In the genomic region with DNA sequence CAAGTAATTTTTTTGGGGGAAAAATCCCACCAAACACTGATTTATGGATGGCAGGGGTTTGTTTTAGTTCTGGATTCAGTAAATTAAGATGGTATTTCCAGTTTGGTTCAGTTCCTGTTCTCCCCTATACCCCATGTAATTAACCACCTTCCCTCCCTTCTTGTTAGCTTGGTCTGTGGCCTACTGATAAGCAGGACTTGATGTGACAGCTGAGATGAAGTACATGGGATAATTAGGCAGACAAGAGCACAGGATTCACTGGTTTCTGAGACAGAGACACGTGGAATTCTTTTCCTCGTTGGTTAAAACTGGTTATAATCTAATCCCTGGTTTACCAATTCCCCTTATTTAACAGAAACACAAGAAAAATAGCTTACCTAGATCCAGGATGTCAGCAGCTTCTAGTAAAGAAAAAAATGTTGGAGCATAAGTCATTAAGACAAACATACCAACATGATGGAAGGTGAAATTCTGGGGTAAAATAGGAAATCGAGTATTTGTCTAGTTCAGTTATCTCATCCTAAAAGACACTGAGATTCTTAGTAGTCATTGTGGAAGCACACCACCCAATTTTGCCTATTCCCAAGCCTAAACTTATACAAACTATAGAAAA, we compare ENCODE assay signal across 1 cellular context.
TF ChIP-seq lines count a peak whose summit lies in the region.

No MANE protein-coding gene starts in this region.

TF ChIP-seq in K562, 482 proteins besides CTCF, POLR2A, EP300 and RAD21 (continued from another document and continues in another):
- TF ChIP-seq, protein P1, sequence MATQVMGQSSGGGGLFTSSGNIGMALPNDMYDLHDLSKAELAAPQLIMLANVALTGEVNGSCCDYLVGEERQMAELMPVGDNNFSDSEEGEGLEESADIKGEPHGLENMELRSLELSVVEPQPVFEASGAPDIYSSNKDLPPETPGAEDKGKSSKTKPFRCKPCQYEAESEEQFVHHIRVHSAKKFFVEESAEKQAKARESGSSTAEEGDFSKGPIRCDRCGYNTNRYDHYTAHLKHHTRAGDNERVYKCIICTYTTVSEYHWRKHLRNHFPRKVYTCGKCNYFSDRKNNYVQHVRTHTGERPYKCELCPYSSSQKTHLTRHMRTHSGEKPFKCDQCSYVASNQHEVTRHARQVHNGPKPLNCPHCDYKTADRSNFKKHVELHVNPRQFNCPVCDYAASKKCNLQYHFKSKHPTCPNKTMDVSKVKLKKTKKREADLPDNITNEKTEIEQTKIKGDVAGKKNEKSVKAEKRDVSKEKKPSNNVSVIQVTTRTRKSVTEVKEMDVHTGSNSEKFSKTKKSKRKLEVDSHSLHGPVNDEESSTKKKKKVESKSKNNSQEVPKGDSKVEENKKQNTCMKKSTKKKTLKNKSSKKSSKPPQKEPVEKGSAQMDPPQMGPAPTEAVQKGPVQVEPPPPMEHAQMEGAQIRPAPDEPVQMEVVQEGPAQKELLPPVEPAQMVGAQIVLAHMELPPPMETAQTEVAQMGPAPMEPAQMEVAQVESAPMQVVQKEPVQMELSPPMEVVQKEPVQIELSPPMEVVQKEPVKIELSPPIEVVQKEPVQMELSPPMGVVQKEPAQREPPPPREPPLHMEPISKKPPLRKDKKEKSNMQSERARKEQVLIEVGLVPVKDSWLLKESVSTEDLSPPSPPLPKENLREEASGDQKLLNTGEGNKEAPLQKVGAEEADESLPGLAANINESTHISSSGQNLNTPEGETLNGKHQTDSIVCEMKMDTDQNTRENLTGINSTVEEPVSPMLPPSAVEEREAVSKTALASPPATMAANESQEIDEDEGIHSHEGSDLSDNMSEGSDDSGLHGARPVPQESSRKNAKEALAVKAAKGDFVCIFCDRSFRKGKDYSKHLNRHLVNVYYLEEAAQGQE (CRISPR knock-in tag; IDR thresholded peaks at IDR 0.05; ENCODE audit: low read depth): no peak
- TF ChIP-seq, protein P2, sequence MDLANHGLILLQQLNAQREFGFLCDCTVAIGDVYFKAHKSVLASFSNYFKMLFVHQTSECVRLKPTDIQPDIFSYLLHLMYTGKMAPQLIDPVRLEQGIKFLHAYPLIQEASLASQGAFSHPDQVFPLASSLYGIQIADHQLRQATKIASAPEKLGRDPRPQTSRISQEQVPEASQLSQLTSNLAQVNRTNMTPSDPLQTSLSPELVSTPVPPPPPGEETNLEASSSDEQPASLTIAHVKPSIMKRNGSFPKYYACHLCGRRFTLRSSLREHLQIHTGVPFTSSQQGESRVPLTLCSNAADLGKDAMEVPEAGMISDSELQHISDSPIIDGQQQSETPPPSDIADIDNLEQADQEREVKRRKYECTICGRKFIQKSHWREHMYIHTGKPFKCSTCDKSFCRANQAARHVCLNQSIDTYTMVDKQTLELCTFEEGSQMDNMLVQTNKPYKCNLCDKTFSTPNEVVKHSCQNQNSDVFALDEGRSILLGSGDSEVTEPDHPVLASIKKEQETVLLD (IDR thresholded peaks at IDR 0.05): peak; percentile 70; the same call in 1 of the 2 replicates
- peak; percentile 74 for TF ChIP-seq JUND (IDR thresholded peaks at IDR 0.05; ENCODE audit: borderline replicate concordance, low read depth, low read length)
- peak; percentile 57; the same call in 1 of the 3 replicates for TF ChIP-seq JUND (tag; IDR thresholded peaks at IDR 0.05; ENCODE audit: borderline replicate concordance, low read depth, low read length)
- TF ChIP-seq SMARCB1 (IDR thresholded peaks at IDR 0.05; ENCODE audit: insufficient read length, low read depth): no peak
- TF ChIP-seq, protein P3, sequence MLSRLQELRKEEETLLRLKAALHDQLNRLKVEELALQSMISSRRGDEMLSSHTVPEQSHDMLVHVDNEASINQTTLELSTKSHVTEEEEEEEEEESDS (CRISPR knock-in tag; IDR thresholded peaks at IDR 0.05): no peak
- TF ChIP-seq RBM34 (IDR thresholded peaks at IDR 0.05; ENCODE audit: borderline replicate concordance, insufficient read depth, low read length): no peak
- no peak for TF ChIP-seq ILF3 (IDR thresholded peaks at IDR 0.05; ENCODE audit: borderline replicate concordance)
- TF ChIP-seq ZNF184 (CRISPR knock-in tag; IDR thresholded peaks at IDR 0.05): no peak
- TF ChIP-seq, protein P4, sequence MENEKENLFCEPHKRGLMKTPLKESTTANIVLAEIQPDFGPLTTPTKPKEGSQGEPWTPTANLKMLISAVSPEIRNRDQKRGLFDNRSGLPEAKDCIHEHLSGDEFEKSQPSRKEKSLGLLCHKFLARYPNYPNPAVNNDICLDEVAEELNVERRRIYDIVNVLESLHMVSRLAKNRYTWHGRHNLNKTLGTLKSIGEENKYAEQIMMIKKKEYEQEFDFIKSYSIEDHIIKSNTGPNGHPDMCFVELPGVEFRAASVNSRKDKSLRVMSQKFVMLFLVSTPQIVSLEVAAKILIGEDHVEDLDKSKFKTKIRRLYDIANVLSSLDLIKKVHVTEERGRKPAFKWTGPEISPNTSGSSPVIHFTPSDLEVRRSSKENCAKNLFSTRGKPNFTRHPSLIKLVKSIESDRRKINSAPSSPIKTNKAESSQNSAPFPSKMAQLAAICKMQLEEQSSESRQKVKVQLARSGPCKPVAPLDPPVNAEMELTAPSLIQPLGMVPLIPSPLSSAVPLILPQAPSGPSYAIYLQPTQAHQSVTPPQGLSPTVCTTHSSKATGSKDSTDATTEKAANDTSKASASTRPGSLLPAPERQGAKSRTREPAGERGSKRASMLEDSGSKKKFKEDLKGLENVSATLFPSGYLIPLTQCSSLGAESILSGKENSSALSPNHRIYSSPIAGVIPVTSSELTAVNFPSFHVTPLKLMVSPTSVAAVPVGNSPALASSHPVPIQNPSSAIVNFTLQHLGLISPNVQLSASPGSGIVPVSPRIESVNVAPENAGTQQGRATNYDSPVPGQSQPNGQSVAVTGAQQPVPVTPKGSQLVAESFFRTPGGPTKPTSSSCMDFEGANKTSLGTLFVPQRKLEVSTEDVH (IDR thresholded peaks at IDR 0.05; ENCODE audit: low read depth, partially characterized antibody): no peak
- TF ChIP-seq, protein P5, sequence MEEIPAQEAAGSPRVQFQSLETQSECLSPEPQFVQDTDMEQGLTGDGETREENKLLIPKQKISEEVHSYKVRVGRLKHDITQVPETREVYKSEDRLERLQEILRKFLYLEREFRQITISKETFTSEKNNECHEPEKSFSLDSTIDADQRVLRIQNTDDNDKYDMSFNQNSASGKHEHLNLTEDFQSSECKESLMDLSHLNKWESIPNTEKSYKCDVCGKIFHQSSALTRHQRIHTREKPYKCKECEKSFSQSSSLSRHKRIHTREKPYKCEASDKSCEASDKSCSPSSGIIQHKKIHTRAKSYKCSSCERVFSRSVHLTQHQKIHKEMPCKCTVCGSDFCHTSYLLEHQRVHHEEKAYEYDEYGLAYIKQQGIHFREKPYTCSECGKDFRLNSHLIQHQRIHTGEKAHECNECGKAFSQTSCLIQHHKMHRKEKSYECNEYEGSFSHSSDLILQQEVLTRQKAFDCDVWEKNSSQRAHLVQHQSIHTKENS (CRISPR knock-in tag; IDR thresholded peaks at IDR 0.05): no peak
- TF ChIP-seq, protein P6, sequence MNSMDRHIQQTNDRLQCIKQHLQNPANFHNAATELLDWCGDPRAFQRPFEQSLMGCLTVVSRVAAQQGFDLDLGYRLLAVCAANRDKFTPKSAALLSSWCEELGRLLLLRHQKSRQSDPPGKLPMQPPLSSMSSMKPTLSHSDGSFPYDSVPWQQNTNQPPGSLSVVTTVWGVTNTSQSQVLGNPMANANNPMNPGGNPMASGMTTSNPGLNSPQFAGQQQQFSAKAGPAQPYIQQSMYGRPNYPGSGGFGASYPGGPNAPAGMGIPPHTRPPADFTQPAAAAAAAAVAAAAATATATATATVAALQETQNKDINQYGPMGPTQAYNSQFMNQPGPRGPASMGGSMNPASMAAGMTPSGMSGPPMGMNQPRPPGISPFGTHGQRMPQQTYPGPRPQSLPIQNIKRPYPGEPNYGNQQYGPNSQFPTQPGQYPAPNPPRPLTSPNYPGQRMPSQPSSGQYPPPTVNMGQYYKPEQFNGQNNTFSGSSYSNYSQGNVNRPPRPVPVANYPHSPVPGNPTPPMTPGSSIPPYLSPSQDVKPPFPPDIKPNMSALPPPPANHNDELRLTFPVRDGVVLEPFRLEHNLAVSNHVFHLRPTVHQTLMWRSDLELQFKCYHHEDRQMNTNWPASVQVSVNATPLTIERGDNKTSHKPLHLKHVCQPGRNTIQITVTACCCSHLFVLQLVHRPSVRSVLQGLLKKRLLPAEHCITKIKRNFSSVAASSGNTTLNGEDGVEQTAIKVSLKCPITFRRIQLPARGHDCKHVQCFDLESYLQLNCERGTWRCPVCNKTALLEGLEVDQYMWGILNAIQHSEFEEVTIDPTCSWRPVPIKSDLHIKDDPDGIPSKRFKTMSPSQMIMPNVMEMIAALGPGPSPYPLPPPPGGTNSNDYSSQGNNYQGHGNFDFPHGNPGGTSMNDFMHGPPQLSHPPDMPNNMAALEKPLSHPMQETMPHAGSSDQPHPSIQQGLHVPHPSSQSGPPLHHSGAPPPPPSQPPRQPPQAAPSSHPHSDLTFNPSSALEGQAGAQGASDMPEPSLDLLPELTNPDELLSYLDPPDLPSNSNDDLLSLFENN (IDR thresholded peaks at IDR 0.05; ENCODE audit: low read depth in 2 of 2, low read length in 2 of 2): peak in 1 of 2 experiments; percentile 91; a peak in 2 of 4 replicates
- no peak for TF ChIP-seq KDM4B (IDR thresholded peaks at IDR 0.05; ENCODE audit: borderline replicate concordance in 2 of 2, low read depth in 1 of 2)
- no peak for TF ChIP-seq SETDB1 (IDR thresholded peaks at IDR 0.05; ENCODE audit: low read length)
- TF ChIP-seq, protein P7, sequence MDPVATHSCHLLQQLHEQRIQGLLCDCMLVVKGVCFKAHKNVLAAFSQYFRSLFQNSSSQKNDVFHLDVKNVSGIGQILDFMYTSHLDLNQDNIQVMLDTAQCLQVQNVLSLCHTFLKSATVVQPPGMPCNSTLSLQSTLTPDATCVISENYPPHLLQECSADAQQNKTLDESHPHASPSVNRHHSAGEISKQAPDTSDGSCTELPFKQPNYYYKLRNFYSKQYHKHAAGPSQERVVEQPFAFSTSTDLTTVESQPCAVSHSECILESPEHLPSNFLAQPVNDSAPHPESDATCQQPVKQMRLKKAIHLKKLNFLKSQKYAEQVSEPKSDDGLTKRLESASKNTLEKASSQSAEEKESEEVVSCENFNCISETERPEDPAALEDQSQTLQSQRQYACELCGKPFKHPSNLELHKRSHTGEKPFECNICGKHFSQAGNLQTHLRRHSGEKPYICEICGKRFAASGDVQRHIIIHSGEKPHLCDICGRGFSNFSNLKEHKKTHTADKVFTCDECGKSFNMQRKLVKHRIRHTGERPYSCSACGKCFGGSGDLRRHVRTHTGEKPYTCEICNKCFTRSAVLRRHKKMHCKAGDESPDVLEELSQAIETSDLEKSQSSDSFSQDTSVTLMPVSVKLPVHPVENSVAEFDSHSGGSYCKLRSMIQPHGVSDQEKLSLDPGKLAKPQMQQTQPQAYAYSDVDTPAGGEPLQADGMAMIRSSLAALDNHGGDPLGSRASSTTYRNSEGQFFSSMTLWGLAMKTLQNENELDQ (CRISPR knock-in tag; IDR thresholded peaks at IDR 0.05; ENCODE audit: borderline replicate concordance): no peak
- no peak for TF ChIP-seq ESRRB (CRISPR knock-in tag; IDR thresholded peaks at IDR 0.05; ENCODE audit: borderline replicate concordance)
- no peak for TF ChIP-seq HSF4 (CRISPR knock-in tag; IDR thresholded peaks at IDR 0.05; ENCODE audit: borderline replicate concordance)
- TF ChIP-seq, protein P8, sequence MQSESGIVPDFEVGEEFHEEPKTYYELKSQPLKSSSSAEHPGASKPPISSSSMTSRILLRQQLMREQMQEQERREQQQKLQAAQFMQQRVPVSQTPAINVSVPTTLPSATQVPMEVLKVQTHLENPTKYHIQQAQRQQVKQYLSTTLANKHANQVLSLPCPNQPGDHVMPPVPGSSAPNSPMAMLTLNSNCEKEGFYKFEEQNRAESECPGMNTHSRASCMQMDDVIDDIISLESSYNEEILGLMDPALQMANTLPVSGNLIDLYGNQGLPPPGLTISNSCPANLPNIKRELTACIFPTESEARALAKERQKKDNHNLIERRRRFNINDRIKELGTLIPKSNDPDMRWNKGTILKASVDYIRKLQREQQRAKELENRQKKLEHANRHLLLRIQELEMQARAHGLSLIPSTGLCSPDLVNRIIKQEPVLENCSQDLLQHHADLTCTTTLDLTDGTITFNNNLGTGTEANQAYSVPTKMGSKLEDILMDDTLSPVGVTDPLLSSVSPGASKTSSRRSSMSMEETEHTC (IDR thresholded peaks at IDR 0.05): peak; percentile 43; the same call in 1 of the 2 replicates
- TF ChIP-seq NEUROD1 (IDR thresholded peaks at IDR 0.05; ENCODE audit: borderline replicate concordance, low read depth, low read length, partially characterized antibody): peak; percentile 78
- no peak for TF ChIP-seq POLR3G (IDR thresholded peaks at IDR 0.05; ENCODE audit: extremely low read depth, insufficient read length, insufficient replicate concordance)
- no peak for TF ChIP-seq KLF10 (CRISPR knock-in tag; IDR thresholded peaks at IDR 0.05)
- TF ChIP-seq IRF2 (CRISPR knock-in tag; IDR thresholded peaks at IDR 0.05): no peak
- no peak for TF ChIP-seq ZNF133 (CRISPR knock-in tag; IDR thresholded peaks at IDR 0.05)
- TF ChIP-seq HDAC2 (IDR thresholded peaks at IDR 0.05): peak; percentile 95
- TF ChIP-seq CXXC5 (CRISPR knock-in tag; IDR thresholded peaks at IDR 0.05): peak; percentile 53
- TF ChIP-seq ZNF23 (CRISPR knock-in tag; IDR thresholded peaks at IDR 0.05): no peak
- TF ChIP-seq ZNF780A (CRISPR knock-in tag; IDR thresholded peaks at IDR 0.05): no peak
- TF ChIP-seq ZNF384 (IDR thresholded peaks at IDR 0.05; ENCODE audit: low read depth, low read length): no peak
- no peak for TF ChIP-seq ZNF696 (CRISPR knock-in tag; conservative IDR thresholded peaks at IDR 0.05)
- TF ChIP-seq ZNF551 (CRISPR knock-in tag; IDR thresholded peaks at IDR 0.05): no peak
- TF ChIP-seq, protein P9, sequence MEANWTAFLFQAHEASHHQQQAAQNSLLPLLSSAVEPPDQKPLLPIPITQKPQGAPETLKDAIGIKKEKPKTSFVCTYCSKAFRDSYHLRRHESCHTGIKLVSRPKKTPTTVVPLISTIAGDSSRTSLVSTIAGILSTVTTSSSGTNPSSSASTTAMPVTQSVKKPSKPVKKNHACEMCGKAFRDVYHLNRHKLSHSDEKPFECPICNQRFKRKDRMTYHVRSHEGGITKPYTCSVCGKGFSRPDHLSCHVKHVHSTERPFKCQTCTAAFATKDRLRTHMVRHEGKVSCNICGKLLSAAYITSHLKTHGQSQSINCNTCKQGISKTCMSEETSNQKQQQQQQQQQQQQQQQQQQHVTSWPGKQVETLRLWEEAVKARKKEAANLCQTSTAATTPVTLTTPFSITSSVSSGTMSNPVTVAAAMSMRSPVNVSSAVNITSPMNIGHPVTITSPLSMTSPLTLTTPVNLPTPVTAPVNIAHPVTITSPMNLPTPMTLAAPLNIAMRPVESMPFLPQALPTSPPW (CRISPR knock-in tag; IDR thresholded peaks at IDR 0.05): peak; percentile 92
- TF ChIP-seq ZNF217 (CRISPR knock-in tag; IDR thresholded peaks at IDR 0.05): no peak
- no peak for TF ChIP-seq EWSR1 (IDR thresholded peaks at IDR 0.05; ENCODE audit: borderline replicate concordance, low read depth, partially characterized antibody)
- TF ChIP-seq THRAP3 (IDR thresholded peaks at IDR 0.05; ENCODE audit: borderline replicate concordance): no peak
- no peak for TF ChIP-seq POLR2H (tag; IDR thresholded peaks at IDR 0.05; ENCODE audit: low read depth)
- TF ChIP-seq PURB (CRISPR knock-in tag; IDR thresholded peaks at IDR 0.05; ENCODE audit: low read depth): no peak
- no peak for TF ChIP-seq U2AF2 (optimal IDR thresholded peaks at IDR 0.05; ENCODE audit: low read depth, low read length)
